Comparison of ENCODE assay signal across 1 cellular context in genomic region chr20:2651772-2652723, GRCh38.
TF ChIP-seq lines count a peak whose summit lies in the region.

Gene NOP56 (plus strand): TSS chr20:2652632. CDS start chr20:2652661, 29 bp downstream.

TF ChIP-seq in K562, 482 proteins besides CTCF, POLR2A, EP300 and RAD21 (continued from another document and continues in another):
- TF ChIP-seq, protein P1, sequence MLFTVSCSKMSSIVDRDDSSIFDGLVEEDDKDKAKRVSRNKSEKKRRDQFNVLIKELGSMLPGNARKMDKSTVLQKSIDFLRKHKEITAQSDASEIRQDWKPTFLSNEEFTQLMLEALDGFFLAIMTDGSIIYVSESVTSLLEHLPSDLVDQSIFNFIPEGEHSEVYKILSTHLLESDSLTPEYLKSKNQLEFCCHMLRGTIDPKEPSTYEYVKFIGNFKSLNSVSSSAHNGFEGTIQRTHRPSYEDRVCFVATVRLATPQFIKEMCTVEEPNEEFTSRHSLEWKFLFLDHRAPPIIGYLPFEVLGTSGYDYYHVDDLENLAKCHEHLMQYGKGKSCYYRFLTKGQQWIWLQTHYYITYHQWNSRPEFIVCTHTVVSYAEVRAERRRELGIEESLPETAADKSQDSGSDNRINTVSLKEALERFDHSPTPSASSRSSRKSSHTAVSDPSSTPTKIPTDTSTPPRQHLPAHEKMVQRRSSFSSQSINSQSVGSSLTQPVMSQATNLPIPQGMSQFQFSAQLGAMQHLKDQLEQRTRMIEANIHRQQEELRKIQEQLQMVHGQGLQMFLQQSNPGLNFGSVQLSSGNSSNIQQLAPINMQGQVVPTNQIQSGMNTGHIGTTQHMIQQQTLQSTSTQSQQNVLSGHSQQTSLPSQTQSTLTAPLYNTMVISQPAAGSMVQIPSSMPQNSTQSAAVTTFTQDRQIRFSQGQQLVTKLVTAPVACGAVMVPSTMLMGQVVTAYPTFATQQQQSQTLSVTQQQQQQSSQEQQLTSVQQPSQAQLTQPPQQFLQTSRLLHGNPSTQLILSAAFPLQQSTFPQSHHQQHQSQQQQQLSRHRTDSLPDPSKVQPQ (CRISPR knock-in tag; IDR thresholded peaks at IDR 0.05; ENCODE audit: borderline replicate concordance) = no peak
- no peak; the same call in 1 of the 2 replicates for TF ChIP-seq MAFF (IDR thresholded peaks at IDR 0.05; ENCODE audit: low read length)
- no peak for TF ChIP-seq GTF2A2 (tag; IDR thresholded peaks at IDR 0.05)
- TF ChIP-seq, protein P2, sequence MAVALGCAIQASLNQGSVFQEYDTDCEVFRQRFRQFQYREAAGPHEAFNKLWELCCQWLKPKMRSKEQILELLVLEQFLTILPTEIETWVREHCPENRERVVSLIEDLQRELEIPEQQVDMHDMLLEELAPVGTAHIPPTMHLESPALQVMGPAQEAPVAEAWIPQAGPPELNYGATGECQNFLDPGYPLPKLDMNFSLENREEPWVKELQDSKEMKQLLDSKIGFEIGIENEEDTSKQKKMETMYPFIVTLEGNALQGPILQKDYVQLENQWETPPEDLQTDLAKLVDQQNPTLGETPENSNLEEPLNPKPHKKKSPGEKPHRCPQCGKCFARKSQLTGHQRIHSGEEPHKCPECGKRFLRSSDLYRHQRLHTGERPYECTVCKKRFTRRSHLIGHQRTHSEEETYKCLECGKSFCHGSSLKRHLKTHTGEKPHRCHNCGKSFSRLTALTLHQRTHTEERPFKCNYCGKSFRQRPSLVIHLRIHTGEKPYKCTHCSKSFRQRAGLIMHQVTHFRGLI (CRISPR knock-in tag; IDR thresholded peaks at IDR 0.05) = no peak
- no peak for TF ChIP-seq ARID1B (IDR thresholded peaks at IDR 0.05)
- TF ChIP-seq SNRNP70 (optimal IDR thresholded peaks at IDR 0.05; ENCODE audit: low read depth, low read length) = no peak
- TF ChIP-seq STAT5B (CRISPR knock-in tag; IDR thresholded peaks at IDR 0.05) = no peak
- TF ChIP-seq TAL1 (IDR thresholded peaks at IDR 0.05) = no peak
- no peak for TF ChIP-seq MAFK (IDR thresholded peaks at IDR 0.05; ENCODE audit: low read length)
- no peak for TF ChIP-seq COPS2 (conservative IDR thresholded peaks at IDR 0.05)
- peak; percentile 93 for TF ChIP-seq RB1 (IDR thresholded peaks at IDR 0.05; ENCODE audit: low read depth)
- no peak for TF ChIP-seq ZNF398 (CRISPR knock-in tag; IDR thresholded peaks at IDR 0.05)
- TF ChIP-seq SIRT6 (IDR thresholded peaks at IDR 0.05; ENCODE audit: low read depth, low read length) = no peak
- TF ChIP-seq MAZ (CRISPR knock-in tag; conservative IDR thresholded peaks at IDR 0.05 in 1 of 2, IDR thresholded peaks at IDR 0.05 in 1 of 2) = no peak; a peak in 2 of 4 replicates
- TF ChIP-seq TAF15 (IDR thresholded peaks at IDR 0.05; ENCODE audit: low read depth, low read length) = no peak
- TF ChIP-seq IFI16 (CRISPR knock-in tag; IDR thresholded peaks at IDR 0.05) = no peak
- no peak for TF ChIP-seq IRF9 (tag; IDR thresholded peaks at IDR 0.05)
- TF ChIP-seq, protein P3, sequence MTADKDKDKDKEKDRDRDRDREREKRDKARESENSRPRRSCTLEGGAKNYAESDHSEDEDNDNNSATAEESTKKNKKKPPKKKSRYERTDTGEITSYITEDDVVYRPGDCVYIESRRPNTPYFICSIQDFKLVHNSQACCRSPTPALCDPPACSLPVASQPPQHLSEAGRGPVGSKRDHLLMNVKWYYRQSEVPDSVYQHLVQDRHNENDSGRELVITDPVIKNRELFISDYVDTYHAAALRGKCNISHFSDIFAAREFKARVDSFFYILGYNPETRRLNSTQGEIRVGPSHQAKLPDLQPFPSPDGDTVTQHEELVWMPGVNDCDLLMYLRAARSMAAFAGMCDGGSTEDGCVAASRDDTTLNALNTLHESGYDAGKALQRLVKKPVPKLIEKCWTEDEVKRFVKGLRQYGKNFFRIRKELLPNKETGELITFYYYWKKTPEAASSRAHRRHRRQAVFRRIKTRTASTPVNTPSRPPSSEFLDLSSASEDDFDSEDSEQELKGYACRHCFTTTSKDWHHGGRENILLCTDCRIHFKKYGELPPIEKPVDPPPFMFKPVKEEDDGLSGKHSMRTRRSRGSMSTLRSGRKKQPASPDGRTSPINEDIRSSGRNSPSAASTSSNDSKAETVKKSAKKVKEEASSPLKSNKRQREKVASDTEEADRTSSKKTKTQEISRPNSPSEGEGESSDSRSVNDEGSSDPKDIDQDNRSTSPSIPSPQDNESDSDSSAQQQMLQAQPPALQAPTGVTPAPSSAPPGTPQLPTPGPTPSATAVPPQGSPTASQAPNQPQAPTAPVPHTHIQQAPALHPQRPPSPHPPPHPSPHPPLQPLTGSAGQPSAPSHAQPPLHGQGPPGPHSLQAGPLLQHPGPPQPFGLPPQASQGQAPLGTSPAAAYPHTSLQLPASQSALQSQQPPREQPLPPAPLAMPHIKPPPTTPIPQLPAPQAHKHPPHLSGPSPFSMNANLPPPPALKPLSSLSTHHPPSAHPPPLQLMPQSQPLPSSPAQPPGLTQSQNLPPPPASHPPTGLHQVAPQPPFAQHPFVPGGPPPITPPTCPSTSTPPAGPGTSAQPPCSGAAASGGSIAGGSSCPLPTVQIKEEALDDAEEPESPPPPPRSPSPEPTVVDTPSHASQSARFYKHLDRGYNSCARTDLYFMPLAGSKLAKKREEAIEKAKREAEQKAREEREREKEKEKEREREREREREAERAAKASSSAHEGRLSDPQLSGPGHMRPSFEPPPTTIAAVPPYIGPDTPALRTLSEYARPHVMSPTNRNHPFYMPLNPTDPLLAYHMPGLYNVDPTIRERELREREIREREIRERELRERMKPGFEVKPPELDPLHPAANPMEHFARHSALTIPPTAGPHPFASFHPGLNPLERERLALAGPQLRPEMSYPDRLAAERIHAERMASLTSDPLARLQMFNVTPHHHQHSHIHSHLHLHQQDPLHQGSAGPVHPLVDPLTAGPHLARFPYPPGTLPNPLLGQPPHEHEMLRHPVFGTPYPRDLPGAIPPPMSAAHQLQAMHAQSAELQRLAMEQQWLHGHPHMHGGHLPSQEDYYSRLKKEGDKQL (CRISPR knock-in tag; IDR thresholded peaks at IDR 0.05; ENCODE audit: borderline replicate concordance) = no peak
- TF ChIP-seq, protein P4, sequence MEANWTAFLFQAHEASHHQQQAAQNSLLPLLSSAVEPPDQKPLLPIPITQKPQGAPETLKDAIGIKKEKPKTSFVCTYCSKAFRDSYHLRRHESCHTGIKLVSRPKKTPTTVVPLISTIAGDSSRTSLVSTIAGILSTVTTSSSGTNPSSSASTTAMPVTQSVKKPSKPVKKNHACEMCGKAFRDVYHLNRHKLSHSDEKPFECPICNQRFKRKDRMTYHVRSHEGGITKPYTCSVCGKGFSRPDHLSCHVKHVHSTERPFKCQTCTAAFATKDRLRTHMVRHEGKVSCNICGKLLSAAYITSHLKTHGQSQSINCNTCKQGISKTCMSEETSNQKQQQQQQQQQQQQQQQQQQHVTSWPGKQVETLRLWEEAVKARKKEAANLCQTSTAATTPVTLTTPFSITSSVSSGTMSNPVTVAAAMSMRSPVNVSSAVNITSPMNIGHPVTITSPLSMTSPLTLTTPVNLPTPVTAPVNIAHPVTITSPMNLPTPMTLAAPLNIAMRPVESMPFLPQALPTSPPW (CRISPR knock-in tag; IDR thresholded peaks at IDR 0.05) = peak; percentile 62
- no peak for TF ChIP-seq NFE2 (IDR thresholded peaks at IDR 0.05; ENCODE audit: low read depth)
- TF ChIP-seq, protein P5, sequence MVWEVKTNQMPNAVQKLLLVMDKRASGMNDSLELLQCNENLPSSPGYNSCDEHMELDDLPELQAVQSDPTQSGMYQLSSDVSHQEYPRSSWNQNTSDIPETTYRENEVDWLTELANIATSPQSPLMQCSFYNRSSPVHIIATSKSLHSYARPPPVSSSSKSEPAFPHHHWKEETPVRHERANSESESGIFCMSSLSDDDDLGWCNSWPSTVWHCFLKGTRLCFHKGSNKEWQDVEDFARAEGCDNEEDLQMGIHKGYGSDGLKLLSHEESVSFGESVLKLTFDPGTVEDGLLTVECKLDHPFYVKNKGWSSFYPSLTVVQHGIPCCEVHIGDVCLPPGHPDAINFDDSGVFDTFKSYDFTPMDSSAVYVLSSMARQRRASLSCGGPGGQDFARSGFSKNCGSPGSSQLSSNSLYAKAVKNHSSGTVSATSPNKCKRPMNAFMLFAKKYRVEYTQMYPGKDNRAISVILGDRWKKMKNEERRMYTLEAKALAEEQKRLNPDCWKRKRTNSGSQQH (CRISPR knock-in tag; IDR thresholded peaks at IDR 0.05) = no peak
- no peak for TF ChIP-seq ZC3H8 (IDR thresholded peaks at IDR 0.05)
- TF ChIP-seq, protein P6, sequence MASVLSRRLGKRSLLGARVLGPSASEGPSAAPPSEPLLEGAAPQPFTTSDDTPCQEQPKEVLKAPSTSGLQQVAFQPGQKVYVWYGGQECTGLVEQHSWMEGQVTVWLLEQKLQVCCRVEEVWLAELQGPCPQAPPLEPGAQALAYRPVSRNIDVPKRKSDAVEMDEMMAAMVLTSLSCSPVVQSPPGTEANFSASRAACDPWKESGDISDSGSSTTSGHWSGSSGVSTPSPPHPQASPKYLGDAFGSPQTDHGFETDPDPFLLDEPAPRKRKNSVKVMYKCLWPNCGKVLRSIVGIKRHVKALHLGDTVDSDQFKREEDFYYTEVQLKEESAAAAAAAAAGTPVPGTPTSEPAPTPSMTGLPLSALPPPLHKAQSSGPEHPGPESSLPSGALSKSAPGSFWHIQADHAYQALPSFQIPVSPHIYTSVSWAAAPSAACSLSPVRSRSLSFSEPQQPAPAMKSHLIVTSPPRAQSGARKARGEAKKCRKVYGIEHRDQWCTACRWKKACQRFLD (CRISPR knock-in tag; IDR thresholded peaks at IDR 0.05) = no peak; the same call in 1 of the 2 replicates
- TF ChIP-seq CHD2 (IDR thresholded peaks at IDR 0.05; ENCODE audit: low read depth, low read length) = no peak
- TF ChIP-seq, protein P7, sequence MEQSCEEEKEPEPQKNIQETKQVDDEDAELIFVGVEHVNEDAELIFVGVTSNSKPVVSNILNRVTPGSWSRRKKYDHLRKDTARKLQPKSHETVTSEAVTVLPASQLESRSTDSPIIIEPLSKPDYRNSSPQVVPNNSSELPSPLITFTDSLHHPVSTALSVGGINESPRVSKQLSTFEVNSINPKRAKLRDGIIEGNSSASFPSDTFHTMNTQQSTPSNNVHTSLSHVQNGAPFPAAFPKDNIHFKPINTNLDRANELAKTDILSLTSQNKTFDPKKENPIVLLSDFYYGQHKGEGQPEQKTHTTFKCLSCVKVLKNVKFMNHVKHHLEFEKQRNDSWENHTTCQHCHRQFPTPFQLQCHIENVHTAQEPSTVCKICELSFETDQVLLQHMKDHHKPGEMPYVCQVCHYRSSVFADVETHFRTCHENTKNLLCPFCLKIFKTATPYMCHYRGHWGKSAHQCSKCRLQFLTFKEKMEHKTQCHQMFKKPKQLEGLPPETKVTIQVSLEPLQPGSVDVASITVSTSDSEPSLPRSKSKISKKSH (CRISPR knock-in tag; IDR thresholded peaks at IDR 0.05) = no peak
- peak; percentile 37 for TF ChIP-seq BRD9 (IDR thresholded peaks at IDR 0.05; ENCODE audit: low read depth, partially characterized antibody)
- TF ChIP-seq RCOR1 (IDR thresholded peaks at IDR 0.05; ENCODE audit: borderline replicate concordance in 1 of 2, low read depth in 2 of 2, low read length in 2 of 2) = no peak
- no peak for TF ChIP-seq RBM17 (IDR thresholded peaks at IDR 0.05; ENCODE audit: borderline replicate concordance, low read depth, low read length)
- TF ChIP-seq ESRRB (CRISPR knock-in tag; IDR thresholded peaks at IDR 0.05; ENCODE audit: borderline replicate concordance) = no peak
- no peak for TF ChIP-seq TAF7 (tag; IDR thresholded peaks at IDR 0.05)
- no peak for TF ChIP-seq CBFA2T2 (conservative IDR thresholded peaks at IDR 0.05)
- TF ChIP-seq, protein P8, sequence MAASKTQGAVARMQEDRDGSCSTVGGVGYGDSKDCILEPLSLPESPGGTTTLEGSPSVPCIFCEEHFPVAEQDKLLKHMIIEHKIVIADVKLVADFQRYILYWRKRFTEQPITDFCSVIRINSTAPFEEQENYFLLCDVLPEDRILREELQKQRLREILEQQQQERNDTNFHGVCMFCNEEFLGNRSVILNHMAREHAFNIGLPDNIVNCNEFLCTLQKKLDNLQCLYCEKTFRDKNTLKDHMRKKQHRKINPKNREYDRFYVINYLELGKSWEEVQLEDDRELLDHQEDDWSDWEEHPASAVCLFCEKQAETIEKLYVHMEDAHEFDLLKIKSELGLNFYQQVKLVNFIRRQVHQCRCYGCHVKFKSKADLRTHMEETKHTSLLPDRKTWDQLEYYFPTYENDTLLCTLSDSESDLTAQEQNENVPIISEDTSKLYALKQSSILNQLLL (CRISPR knock-in tag; IDR thresholded peaks at IDR 0.05; ENCODE audit: borderline replicate concordance) = no peak
- no peak for TF ChIP-seq SMARCA4 (IDR thresholded peaks at IDR 0.05)
- TF ChIP-seq STAT6 (CRISPR knock-in tag; IDR thresholded peaks at IDR 0.05) = no peak
- TF ChIP-seq EP400 (IDR thresholded peaks at IDR 0.05) = peak; percentile 66
- TF ChIP-seq ZNF212 (CRISPR knock-in tag; IDR thresholded peaks at IDR 0.05) = no peak
